ENCODE assay signal across 1 cellular context in the genomic region with DNA sequence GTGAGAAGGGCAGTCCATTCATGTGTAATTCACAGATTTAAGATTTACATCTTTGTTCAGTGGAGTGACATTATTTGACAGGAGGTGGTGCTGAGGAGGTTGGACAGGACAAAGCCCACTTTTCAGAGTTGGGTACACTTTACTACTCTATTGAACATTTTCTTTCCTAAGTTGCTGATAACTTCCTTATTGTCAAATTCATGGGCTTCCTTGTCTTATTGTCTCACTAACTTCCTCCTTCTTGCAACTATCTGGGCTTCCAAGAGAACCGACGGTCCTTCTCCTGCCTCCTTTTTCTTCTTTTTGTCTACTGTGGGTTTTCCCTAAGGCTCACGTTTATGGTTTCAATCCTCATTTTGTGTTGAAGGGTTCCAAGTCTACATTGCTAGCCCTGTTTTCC.
TF ChIP-seq lines count a peak whose summit lies in the region.

No MANE protein-coding gene starts in this region.

TF ChIP-seq in GM12878, 131 proteins besides CTCF, POLR2A, EP300 and RAD21:
- TF ChIP-seq KDM1A (IDR thresholded peaks at IDR 0.05; ENCODE audit: borderline replicate concordance): no peak
- TF ChIP-seq, protein P1, sequence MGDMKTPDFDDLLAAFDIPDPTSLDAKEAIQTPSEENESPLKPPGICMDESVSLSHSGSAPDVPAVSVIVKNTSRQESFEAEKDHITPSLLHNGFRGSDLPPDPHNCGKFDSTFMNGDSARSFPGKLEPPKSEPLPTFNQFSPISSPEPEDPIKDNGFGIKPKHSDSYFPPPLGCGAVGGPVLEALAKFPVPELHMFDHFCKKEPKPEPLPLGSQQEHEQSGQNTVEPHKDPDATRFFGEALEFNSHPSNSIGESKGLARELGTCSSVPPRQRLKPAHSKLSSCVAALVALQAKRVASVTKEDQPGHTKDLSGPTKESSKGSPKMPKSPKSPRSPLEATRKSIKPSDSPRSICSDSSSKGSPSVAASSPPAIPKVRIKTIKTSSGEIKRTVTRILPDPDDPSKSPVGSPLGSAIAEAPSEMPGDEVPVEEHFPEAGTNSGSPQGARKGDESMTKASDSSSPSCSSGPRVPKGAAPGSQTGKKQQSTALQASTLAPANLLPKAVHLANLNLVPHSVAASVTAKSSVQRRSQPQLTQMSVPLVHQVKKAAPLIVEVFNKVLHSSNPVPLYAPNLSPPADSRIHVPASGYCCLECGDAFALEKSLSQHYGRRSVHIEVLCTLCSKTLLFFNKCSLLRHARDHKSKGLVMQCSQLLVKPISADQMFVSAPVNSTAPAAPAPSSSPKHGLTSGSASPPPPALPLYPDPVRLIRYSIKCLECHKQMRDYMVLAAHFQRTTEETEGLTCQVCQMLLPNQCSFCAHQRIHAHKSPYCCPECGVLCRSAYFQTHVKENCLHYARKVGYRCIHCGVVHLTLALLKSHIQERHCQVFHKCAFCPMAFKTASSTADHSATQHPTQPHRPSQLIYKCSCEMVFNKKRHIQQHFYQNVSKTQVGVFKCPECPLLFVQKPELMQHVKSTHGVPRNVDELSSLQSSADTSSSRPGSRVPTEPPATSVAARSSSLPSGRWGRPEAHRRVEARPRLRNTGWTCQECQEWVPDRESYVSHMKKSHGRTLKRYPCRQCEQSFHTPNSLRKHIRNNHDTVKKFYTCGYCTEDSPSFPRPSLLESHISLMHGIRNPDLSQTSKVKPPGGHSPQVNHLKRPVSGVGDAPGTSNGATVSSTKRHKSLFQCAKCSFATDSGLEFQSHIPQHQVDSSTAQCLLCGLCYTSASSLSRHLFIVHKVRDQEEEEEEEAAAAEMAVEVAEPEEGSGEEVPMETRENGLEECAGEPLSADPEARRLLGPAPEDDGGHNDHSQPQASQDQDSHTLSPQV (IDR thresholded peaks at IDR 0.05): no peak
- TF ChIP-seq CEBPB (IDR thresholded peaks at IDR 0.05; ENCODE audit: borderline replicate concordance in 1 of 2, low read depth in 2 of 2, low read length in 2 of 2): no peak
TF ChIP-seq in GM12878: peak in this region for 0.
